In the genomic region with DNA sequence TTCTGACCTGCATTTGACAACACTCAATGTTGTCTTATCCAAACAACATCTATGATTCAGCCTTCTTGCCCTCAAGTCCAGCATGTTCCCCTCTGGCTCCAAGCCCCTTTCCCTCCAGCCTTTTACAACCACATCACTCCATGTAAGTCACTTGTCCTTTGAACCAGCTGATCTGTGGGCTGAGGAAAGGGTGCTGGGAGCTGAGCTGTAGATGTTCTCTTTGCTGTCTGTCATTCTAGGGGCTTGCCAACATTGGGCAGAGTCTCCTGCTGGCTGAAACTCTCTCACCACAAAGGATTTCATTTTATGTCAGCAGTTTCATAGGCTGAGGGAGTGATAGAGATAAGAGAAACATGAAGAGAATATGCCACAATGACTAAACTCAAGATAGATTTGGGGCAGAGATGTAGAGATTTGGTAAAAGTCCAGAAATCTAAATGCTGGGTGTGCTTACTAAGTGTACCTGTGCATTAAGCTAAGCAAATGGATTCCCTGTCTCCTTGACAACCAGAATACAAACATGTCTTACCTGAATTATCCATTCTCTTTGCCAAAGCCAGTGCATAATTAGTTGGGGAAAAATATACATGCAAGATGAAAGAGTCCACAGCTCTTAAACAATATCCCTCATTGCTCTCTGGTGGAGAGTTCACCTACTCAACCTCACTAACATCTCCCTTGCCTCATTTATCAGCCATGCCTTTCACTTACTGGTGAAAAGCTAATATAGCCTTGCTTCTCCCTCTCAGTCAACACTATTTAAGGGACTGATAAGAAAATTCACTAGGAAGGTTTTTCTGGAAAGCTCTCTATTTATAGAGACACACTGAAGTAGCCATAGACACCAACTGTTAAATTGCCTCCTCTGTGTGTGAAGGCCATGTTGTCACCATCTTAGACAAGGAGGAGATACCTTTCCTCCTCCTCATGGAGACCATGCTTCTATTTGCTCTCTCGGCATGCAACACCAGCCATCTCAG, we compare ENCODE assay signal across 8 cellular contexts.
DNase-seq lines count a peak whose midpoint lies in the region; ATAC-seq and TF ChIP-seq lines count a peak whose summit lies in the region.

No MANE protein-coding gene starts in this region.

- H3K27ac Mint-ChIP-seq in activated CD8-positive, alpha-beta T cell treated with anti-CD3 and anti-CD28 coated beads, Interleukin-2, amount 10 ng/mL, durations not matched to agents 7 days and 5 days = peak overlapping the region; percentile 40
- no peak overlapping the region for H3K27ac Mint-ChIP-seq in WTC11

- peaks cover 5 to 27% (median 10%) of the 10 kb centered on the region in 4 donors for H3K4me1 ChIP-seq in upper lobe of left lung

- H3K4me1 Mint-ChIP-seq in activated CD8-positive, alpha-beta T cell treated with anti-CD3 and anti-CD28 coated beads, Interleukin-2, amount 10 ng/mL, durations not matched to agents 7 days and 5 days (ENCODE audit: low read depth) = peaks cover 44% of the 10 kb centered on the region
- H3K4me1 Mint-ChIP-seq in WTC11 = no peaks in the 10 kb centered on the region

- POLR2A ChIA-PET in activated CD8-positive, alpha-beta T cell treated with anti-CD3 and anti-CD28 coated beads, Interleukin-2, amount 10 ng/mL, durations not matched to agents 7 days and 5 days (lab: Charles Lee) = no interaction called here
- POLR2A ChIA-PET in WTC11 (lab: Charles Lee) = no interaction called here

- H3K4me3 Mint-ChIP-seq in activated CD8-positive, alpha-beta T cell treated with anti-CD3 and anti-CD28 coated beads, Interleukin-2, amount 10 ng/mL, durations not matched to agents 7 days and 5 days = no peak overlapping the region
- H3K4me3 Mint-ChIP-seq in WTC11 = no peak overlapping the region

- no peak for TF ChIP-seq EP300 in upper lobe of left lung (IDR thresholded peaks at IDR 0.05)

- peaks cover 24% of the 10 kb centered on the region for H3K27me3 Mint-ChIP-seq in activated CD8-positive, alpha-beta T cell treated with anti-CD3 and anti-CD28 coated beads, Interleukin-2, amount 10 ng/mL, durations not matched to agents 7 days and 5 days (ENCODE audit: low read depth)
- H3K27me3 Mint-ChIP-seq in WTC11 (ENCODE audit: low read depth) = no peaks in the 10 kb centered on the region

- DNase-seq in activated CD4-positive, alpha-beta T cell treated with anti-CD3 and anti-CD28 coated beads for 48 hours = peak; percentile 59
- DNase-seq in activated CD4-positive, alpha-beta T cell treated with anti-CD3 and anti-CD28 coated beads, Interleukin-2, amount 50 U/mL, for 1 hour = no peak
- peak; percentile 35 for DNase-seq in activated CD8-positive, alpha-beta T cell treated with anti-CD3 and anti-CD28 coated beads, Interleukin-2, amount 10 ng/mL, durations not matched to agents 7 days and 5 days
- peak; percentile 26 to 41 for DNase-seq in stimulated activated CD8-positive, alpha-beta memory T cell treated with anti-CD3 and anti-CD28 coated beads, Interleukin-15, amount 100 ng/mL, for 48 hours (ENCODE audit: low read depth in 2 of 2)
- no peak for DNase-seq in upper lobe of left lung
- no peak for DNase-seq in ACHN
- DNase-seq in WTC11 (ENCODE audit: low spot score) = no peak

- H3K9me3 Mint-ChIP-seq in activated CD8-positive, alpha-beta T cell treated with anti-CD3 and anti-CD28 coated beads, Interleukin-2, amount 10 ng/mL, durations not matched to agents 7 days and 5 days (ENCODE audit: insufficient read depth) = no peaks in the 10 kb centered on the region
- no peaks in the 10 kb centered on the region for H3K9me3 Mint-ChIP-seq in WTC11

- no peaks in the 10 kb centered on the region for H3K36me3 ChIP-seq in upper lobe of left lung

- in situ Hi-C loops in ACHN (cut with HindIII; ENCODE audit: low pct_ligation_motif_present, low pct_unique_long_range_greater_than_20kb, low sequenced_read_pairs) = no loop called here

- no peak for TF ChIP-seq POLR2A in upper lobe of left lung (IDR thresholded peaks at IDR 0.05)

- H3K36me3 Mint-ChIP-seq in activated CD8-positive, alpha-beta T cell treated with anti-CD3 and anti-CD28 coated beads, Interleukin-2, amount 10 ng/mL, durations not matched to agents 7 days and 5 days (ENCODE audit: low read depth) = no peaks in the 10 kb centered on the region
- H3K36me3 Mint-ChIP-seq in WTC11 = no peaks in the 10 kb centered on the region

- ATAC-seq in HG03060 (IDR thresholded peaks at IDR 0.05; ENCODE audit: low read depth, unreplicated experiment) = peak; percentile 74
- ATAC-seq in activated CD8-positive, alpha-beta T cell treated with anti-CD3 and anti-CD28 coated beads, Interleukin-2, amount 10 ng/mL, durations not matched to agents 7 days and 5 days = peak; percentile 89
- ATAC-seq in upper lobe of left lung (ENCODE audit: low FRiP score in 2 of 2) = no peak
- no peak for ATAC-seq in WTC11

- CTCF ChIA-PET in activated CD8-positive, alpha-beta T cell treated with anti-CD3 and anti-CD28 coated beads, Interleukin-2, amount 10 ng/mL, durations not matched to agents 7 days and 5 days (lab: Charles Lee) = interaction anchor here (1.1 kb wide), 1 partner anchor 61 kb away, joined by 3 read pairs; no protein-coding TSS in a partner anchor
- CTCF ChIA-PET in WTC11 (lab: Charles Lee) = no interaction called here

- no peak overlapping the region for H3K4me3 ChIP-seq in upper lobe of left lung

- 88% methylated on average over 1 of the region's 1 CpG; no CpG with 5 or more reads in 1 of the 2 donors for WGBS in upper lobe of left lung, 2 donors

- no peak for TF ChIP-seq CTCF in upper lobe of left lung (IDR thresholded peaks at IDR 0.05)
- no peak for TF ChIP-seq CTCF in WTC11 (IDR thresholded peaks at IDR 0.05)

- peak overlapping the region in 2 of 4 donors; percentile 36 to 67 for H3K27ac ChIP-seq in upper lobe of left lung

- no peaks in the 10 kb centered on the region for H3K27me3 ChIP-seq in upper lobe of left lung

- H3K9me3 ChIP-seq in upper lobe of left lung = no peaks in the 10 kb centered on the region

TF ChIP-seq in WTC11, 78 proteins besides CTCF, POLR2A, EP300 and RAD21 (continues in another document):
- TF ChIP-seq ZNF263 (CRISPR knock-in tag; IDR thresholded peaks at IDR 0.05; ENCODE audit: low read depth) (no peak), CREM (CRISPR knock-in tag; IDR thresholded peaks at IDR 0.05) (no peak), GABPB1 (CRISPR knock-in tag; IDR thresholded peaks at IDR 0.05) (no peak), PRRX2 (CRISPR knock-in tag; IDR thresholded peaks at IDR 0.05) (no peak), ZBTB21 (CRISPR knock-in tag; IDR thresholded peaks at IDR 0.05; ENCODE audit: borderline replicate concordance) (no peak), ZNF423 (CRISPR knock-in tag; IDR thresholded peaks at IDR 0.05) (no peak)
- TF ChIP-seq, protein P1, sequence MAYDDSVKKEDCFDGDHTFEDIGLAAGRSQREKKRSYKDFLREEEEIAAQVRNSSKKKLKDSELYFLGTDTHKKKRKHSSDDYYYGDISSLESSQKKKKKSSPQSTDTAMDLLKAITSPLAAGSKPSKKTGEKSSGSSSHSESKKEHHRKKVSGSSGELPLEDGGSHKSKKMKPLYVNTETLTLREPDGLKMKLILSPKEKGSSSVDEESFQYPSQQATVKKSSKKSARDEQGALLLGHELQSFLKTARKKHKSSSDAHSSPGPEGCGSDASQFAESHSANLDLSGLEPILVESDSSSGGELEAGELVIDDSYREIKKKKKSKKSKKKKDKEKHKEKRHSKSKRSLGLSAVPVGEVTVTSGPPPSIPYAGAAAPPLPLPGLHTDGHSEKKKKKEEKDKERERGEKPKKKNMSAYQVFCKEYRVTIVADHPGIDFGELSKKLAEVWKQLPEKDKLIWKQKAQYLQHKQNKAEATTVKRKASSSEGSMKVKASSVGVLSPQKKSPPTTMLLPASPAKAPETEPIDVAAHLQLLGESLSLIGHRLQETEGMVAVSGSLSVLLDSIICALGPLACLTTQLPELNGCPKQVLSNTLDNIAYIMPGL (CRISPR knock-in tag; IDR thresholded peaks at IDR 0.05) = no peak
- TF ChIP-seq, protein P2, sequence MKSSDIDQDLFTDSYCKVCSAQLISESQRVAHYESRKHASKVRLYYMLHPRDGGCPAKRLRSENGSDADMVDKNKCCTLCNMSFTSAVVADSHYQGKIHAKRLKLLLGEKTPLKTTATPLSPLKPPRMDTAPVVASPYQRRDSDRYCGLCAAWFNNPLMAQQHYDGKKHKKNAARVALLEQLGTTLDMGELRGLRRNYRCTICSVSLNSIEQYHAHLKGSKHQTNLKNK (CRISPR knock-in tag; IDR thresholded peaks at IDR 0.05) = no peak
- TF ChIP-seq, protein P3, sequence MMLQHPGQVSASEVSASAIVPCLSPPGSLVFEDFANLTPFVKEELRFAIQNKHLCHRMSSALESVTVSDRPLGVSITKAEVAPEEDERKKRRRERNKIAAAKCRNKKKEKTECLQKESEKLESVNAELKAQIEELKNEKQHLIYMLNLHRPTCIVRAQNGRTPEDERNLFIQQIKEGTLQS (CRISPR knock-in tag; conservative IDR thresholded peaks at IDR 0.05) = no peak
- TF ChIP-seq, protein P4, sequence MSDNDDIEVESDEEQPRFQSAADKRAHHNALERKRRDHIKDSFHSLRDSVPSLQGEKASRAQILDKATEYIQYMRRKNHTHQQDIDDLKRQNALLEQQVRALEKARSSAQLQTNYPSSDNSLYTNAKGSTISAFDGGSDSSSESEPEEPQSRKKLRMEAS (CRISPR knock-in tag; IDR thresholded peaks at IDR 0.05) = no peak

Comparison
In these comparisons a context has a peak if more than half of its experiments do, and no peak if none do; other contexts are left out.
1. DNase-seq: peak in activated CD4-positive, alpha-beta T cell treated with anti-CD3 and anti-CD28 coated beads for 48 hours (single experiment), activated CD8-positive, alpha-beta T cell treated with anti-CD3 and anti-CD28 coated beads, Interleukin-2, amount 10 ng/mL, durations not matched to agents 7 days and 5 days (single experiment) and stimulated activated CD8-positive, alpha-beta memory T cell treated with anti-CD3 and anti-CD28 coated beads, Interleukin-15, amount 100 ng/mL, for 48 hours (2 of 2); none in activated CD4-positive, alpha-beta T cell treated with anti-CD3 and anti-CD28 coated beads, Interleukin-2, amount 50 U/mL, for 1 hour (single experiment), upper lobe of left lung (0 of 2), ACHN (single experiment) and WTC11 (single experiment).
2. ATAC-seq: peak in HG03060 (single experiment) and activated CD8-positive, alpha-beta T cell treated with anti-CD3 and anti-CD28 coated beads, Interleukin-2, amount 10 ng/mL, durations not matched to agents 7 days and 5 days (single experiment); none in upper lobe of left lung (0 of 2) and WTC11 (single experiment).